In genomic region chr6:132812255-132812732, GRCh38 we compare ENCODE assay signal across 2 cellular contexts.
A peak's percentile ranks its signal among the peaks of the same experiment; 100 is the strongest.
TF ChIP-seq lines count a peak whose summit lies in the region.

No MANE protein-coding gene starts in this region.

TF ChIP-seq in IMR-90, 13 proteins besides CTCF, POLR2A, EP300 and RAD21:
- TF ChIP-seq SMC3 (IDR thresholded peaks at IDR 0.05; ENCODE audit: low read depth, low read length) = no peak
- TF ChIP-seq RFX5 (IDR thresholded peaks at IDR 0.05; ENCODE audit: low read depth, low read length) = peak; percentile 70; the same call in 1 of the 2 replicates

TF ChIP-seq in HepG2, 621 proteins besides CTCF, POLR2A, EP300 and RAD21 (continues in another document):
- TF ChIP-seq NFIC (IDR thresholded peaks at IDR 0.05; ENCODE audit: low read length) (peak; percentile 21; the same call in 1 of the 2 replicates), U2AF2 (IDR thresholded peaks at IDR 0.05; ENCODE audit: low read depth, low read length) (no peak), ARID4A (CRISPR knock-in tag; IDR thresholded peaks at IDR 0.05; ENCODE audit: borderline replicate concordance) (no peak), ZMYM2 (CRISPR knock-in tag; IDR thresholded peaks at IDR 0.05) (no peak), CCDC6 (CRISPR knock-in tag; IDR thresholded peaks at IDR 0.05) (no peak), LCORL (IDR thresholded peaks at IDR 0.05) (peak; percentile 91), LCORL (CRISPR knock-in tag; IDR thresholded peaks at IDR 0.05) (no peak), ZNF225 (CRISPR knock-in tag; IDR thresholded peaks at IDR 0.05) (no peak), ZNF230 (CRISPR knock-in tag; IDR thresholded peaks at IDR 0.05) (0 out of 2 replicates have a peak, but pooled peaks have one; percentile 31), RAD51 (IDR thresholded peaks at IDR 0.05; ENCODE audit: borderline replicate concordance) (no peak), ZBTB1 (CRISPR knock-in tag; IDR thresholded peaks at IDR 0.05; ENCODE audit: borderline replicate concordance) (no peak), ZNF160 (CRISPR knock-in tag; IDR thresholded peaks at IDR 0.05) (0 out of 2 replicates have a peak, but pooled peaks have one; percentile 53), ISL2 (CRISPR knock-in tag; IDR thresholded peaks at IDR 0.05) (no peak), ZFP62 (CRISPR knock-in tag; IDR thresholded peaks at IDR 0.05) (no peak), ZZZ3 (CRISPR knock-in tag; IDR thresholded peaks at IDR 0.05; ENCODE audit: borderline replicate concordance) (no peak), GABPB1 (CRISPR knock-in tag; IDR thresholded peaks at IDR 0.05) (0 out of 2 replicates have a peak, but pooled peaks have one; percentile 5), PHB2 (IDR thresholded peaks at IDR 0.05; ENCODE audit: partially characterized antibody) (no peak), TBP (CRISPR knock-in tag; IDR thresholded peaks at IDR 0.05) (no peak), ZNF362 (CRISPR knock-in tag; IDR thresholded peaks at IDR 0.05; ENCODE audit: borderline replicate concordance) (0 out of 2 replicates have a peak, but pooled peaks have one; percentile 64), ZNF781 (CRISPR knock-in tag; IDR thresholded peaks at IDR 0.05; ENCODE audit: borderline replicate concordance, not compliant biosample characterization) (no peak), ZNF670 (CRISPR knock-in tag; IDR thresholded peaks at IDR 0.05; ENCODE audit: borderline replicate concordance) (0 out of 2 replicates have a peak, but pooled peaks have one; percentile 15), ZNF20 (CRISPR knock-in tag; IDR thresholded peaks at IDR 0.05) (0 out of 2 replicates have a peak, but pooled peaks have one; percentile 2), HNF4G (IDR thresholded peaks at IDR 0.05; ENCODE audit: borderline replicate concordance, low read depth, low read length) (no peak), HNF4G (CRISPR knock-in tag; IDR thresholded peaks at IDR 0.05; ENCODE audit: borderline replicate concordance, low read depth) (no peak), PPARG (CRISPR knock-in tag; conservative IDR thresholded peaks at IDR 0.05) (0 out of 2 replicates have a peak, but pooled peaks have one; percentile 32), ZNF75D (CRISPR knock-in tag; IDR thresholded peaks at IDR 0.05; ENCODE audit: borderline replicate concordance) (no peak), JDP2 (CRISPR knock-in tag; IDR thresholded peaks at IDR 0.05; ENCODE audit: borderline replicate concordance) (no peak), ELF3 (CRISPR knock-in tag; IDR thresholded peaks at IDR 0.05) (0 out of 2 replicates have a peak, but pooled peaks have one; percentile 12), ZNF407 (CRISPR knock-in tag; IDR thresholded peaks at IDR 0.05; ENCODE audit: not compliant biosample characterization) (no peak), ESRRA (CRISPR knock-in tag; IDR thresholded peaks at IDR 0.05; ENCODE audit: low read depth) (0 out of 2 replicates have a peak, but pooled peaks have one; percentile 5), ZNF414 (CRISPR knock-in tag; IDR thresholded peaks at IDR 0.05) (no peak), U2AF1 (optimal IDR thresholded peaks at IDR 0.05; ENCODE audit: low read depth, low read length) (no peak), RXRB (CRISPR knock-in tag; IDR thresholded peaks at IDR 0.05; ENCODE audit: borderline replicate concordance) (peak; percentile 22; the same call in 1 of the 2 replicates), RORA (CRISPR knock-in tag; IDR thresholded peaks at IDR 0.05) (peak; percentile 57; the same call in 1 of the 2 replicates), ZNF652 (CRISPR knock-in tag; IDR thresholded peaks at IDR 0.05; ENCODE audit: borderline replicate concordance, low read depth) (no peak; the same call in 1 of the 2 replicates)
- TF ChIP-seq, protein P1, sequence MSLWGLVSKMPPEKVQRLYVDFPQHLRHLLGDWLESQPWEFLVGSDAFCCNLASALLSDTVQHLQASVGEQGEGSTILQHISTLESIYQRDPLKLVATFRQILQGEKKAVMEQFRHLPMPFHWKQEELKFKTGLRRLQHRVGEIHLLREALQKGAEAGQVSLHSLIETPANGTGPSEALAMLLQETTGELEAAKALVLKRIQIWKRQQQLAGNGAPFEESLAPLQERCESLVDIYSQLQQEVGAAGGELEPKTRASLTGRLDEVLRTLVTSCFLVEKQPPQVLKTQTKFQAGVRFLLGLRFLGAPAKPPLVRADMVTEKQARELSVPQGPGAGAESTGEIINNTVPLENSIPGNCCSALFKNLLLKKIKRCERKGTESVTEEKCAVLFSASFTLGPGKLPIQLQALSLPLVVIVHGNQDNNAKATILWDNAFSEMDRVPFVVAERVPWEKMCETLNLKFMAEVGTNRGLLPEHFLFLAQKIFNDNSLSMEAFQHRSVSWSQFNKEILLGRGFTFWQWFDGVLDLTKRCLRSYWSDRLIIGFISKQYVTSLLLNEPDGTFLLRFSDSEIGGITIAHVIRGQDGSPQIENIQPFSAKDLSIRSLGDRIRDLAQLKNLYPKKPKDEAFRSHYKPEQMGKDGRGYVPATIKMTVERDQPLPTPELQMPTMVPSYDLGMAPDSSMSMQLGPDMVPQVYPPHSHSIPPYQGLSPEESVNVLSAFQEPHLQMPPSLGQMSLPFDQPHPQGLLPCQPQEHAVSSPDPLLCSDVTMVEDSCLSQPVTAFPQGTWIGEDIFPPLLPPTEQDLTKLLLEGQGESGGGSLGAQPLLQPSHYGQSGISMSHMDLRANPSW (CRISPR knock-in tag; IDR thresholded peaks at IDR 0.05; ENCODE audit: borderline replicate concordance) = peak; percentile 16; the same call in 1 of the 2 replicates
- TF ChIP-seq, protein P2, sequence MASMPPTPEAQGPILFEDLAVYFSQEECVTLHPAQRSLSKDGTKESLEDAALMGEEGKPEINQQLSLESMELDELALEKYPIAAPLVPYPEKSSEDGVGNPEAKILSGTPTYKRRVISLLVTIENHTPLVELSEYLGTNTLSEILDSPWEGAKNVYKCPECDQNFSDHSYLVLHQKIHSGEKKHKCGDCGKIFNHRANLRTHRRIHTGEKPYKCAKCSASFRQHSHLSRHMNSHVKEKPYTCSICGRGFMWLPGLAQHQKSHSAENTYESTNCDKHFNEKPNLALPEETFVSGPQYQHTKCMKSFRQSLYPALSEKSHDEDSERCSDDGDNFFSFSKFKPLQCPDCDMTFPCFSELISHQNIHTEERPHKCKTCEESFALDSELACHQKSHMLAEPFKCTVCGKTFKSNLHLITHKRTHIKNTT (CRISPR knock-in tag; IDR thresholded peaks at IDR 0.05) = no peak
- TF ChIP-seq, protein P3, sequence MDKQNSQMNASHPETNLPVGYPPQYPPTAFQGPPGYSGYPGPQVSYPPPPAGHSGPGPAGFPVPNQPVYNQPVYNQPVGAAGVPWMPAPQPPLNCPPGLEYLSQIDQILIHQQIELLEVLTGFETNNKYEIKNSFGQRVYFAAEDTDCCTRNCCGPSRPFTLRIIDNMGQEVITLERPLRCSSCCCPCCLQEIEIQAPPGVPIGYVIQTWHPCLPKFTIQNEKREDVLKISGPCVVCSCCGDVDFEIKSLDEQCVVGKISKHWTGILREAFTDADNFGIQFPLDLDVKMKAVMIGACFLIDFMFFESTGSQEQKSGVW (CRISPR knock-in tag; IDR thresholded peaks at IDR 0.05; ENCODE audit: borderline replicate concordance) = no peak
